23 cellular contexts compared by ENCODE assay signal in the genomic region with DNA sequence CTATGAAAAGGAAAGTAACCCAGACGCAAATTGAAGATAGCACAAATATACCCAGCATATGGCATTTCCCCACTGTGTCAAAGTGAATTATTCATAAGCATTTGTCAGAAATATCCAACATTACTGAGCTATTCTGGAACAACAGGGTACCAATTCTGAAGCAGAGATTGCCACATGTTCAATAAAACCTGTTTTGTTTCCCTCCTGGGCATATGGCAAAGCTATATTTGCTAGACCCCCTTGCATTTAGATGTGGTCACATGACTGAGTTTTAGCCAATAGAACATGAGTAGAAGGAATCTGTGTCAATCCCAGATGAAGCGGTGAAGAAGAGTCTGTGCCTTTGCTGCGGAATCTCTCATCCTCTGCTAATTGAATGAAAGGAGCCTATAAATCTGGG.
DNase-seq lines count a peak whose midpoint lies in the region; ATAC-seq, FAIRE-seq and TF ChIP-seq lines count a peak whose summit lies in the region.
"Had no signal": no experiment of that assay in that cellular context is flagged by ENCODE, and none has a peak within 500 bp of the region (broad histone marks: within the 10 kb centered on the region; RNA-seq: fewer than 3 reads in every experiment).

No MANE protein-coding gene starts in this region.

- TF ChIP-seq RAD21 in K562 (CRISPR knock-in tag; conservative IDR thresholded peaks at IDR 0.05 in 1 of 2, IDR thresholded peaks at IDR 0.05 in 1 of 2), result no peak

- POLR2A ChIA-PET in K562 (lab: Yijun Ruan, JAX), result no interaction called here

- no peaks in the 10 kb centered on the region for H3K79me2 ChIP-seq in K562 (ENCODE audit: control insufficient read depth, insufficient read depth, low read length)

- TF ChIP-seq CTCF in K562 (IDR thresholded peaks at IDR 0.05 in 2 of 3, conservative IDR thresholded peaks at IDR 0.05 in 1 of 3; ENCODE audit: insufficient read depth in 2 of 3, low read depth in 1 of 3, low read length in 3 of 3), result no peak

- H3K4me3 ChIP-seq in K562, result no peak overlapping the region
- H3K4me3 ChIP-seq: A549, GM23248 had no signal

- no peaks in the 10 kb centered on the region for H3K4me1 ChIP-seq in K562 (replicated peaks in 1 of 2; ENCODE audit: control insufficient read depth in 2 of 2, insufficient read depth in 2 of 2, low read length in 2 of 2)
- H3K4me1 ChIP-seq: A549 had no signal

- H3K9ac ChIP-seq in K562 (ENCODE audit: insufficient read depth in 1 of 2, low read depth in 2 of 2, low read length in 2 of 2), result no peak overlapping the region
- H3K9ac ChIP-seq: GM23248 had no signal

- no peaks in the 10 kb centered on the region for H3K27me3 ChIP-seq in K562 (ENCODE audit: control insufficient read depth in 2 of 2, insufficient read depth in 2 of 2, low read length in 2 of 2)

- H3K9me3 ChIP-seq in K562 (replicated peaks; ENCODE audit: control insufficient read depth, insufficient read depth, low read depth, low read length), result 0 out of 2 replicates have a peak, but pooled peaks cover 4% of the 10 kb centered on the region
- H3K9me3 ChIP-seq: A549 had no signal

- H2AFZ ChIP-seq in K562 (ENCODE audit: low read depth, low read length), result no peak overlapping the region
- H2AFZ ChIP-seq: GM23248 had no signal

- H4K20me1 ChIP-seq in K562 (replicated peaks; ENCODE audit: control insufficient read depth, insufficient read depth, low read length), result no peaks in the 10 kb centered on the region

- no peak for FAIRE-seq in K562 (lab: Jason Lieb, UNC)
- FAIRE-seq: A549, GM12891, H1 had no signal

- CTCF ChIA-PET in K562 (lab: Yijun Ruan, JAX; ENCODE audit: low intra/inter-chr PET ratio), result no interaction called here

- peak; percentile 87 for DNase-seq in DMS 273 (lab: John Stamatoyannopoulos, UW; ENCODE audit: unreplicated experiment)
- DNase-seq in NCI-H1694 treated with DMSO at 0.1 percent for 48 hours (lab: John Stamatoyannopoulos, UW), result peak; percentile 53
- no peak for DNase-seq in K562 (ENCODE audit: extremely low read depth in 1 of 4, low spot score in 3 of 4)
- peak; percentile 53 for DNase-seq in superior temporal gyrus (ENCODE audit: extremely low spot score)
- DNase-seq in DMS79 treated with DMSO at 0.1 percent for 48 hours (lab: John Stamatoyannopoulos, UW), result no peak
- DNase-seq in activated CD4-positive, alpha-beta T cell treated with anti-CD3 and anti-CD28 coated beads, Interleukin-2, amount 50 U/mL, for 1 hour, result no peak
- no peak for DNase-seq in T-helper 1 cell
- DNase-seq: 8988T; ACHN; AML-193; C1 segment of cervical spinal cord; Calu3; CD4-positive, alpha-beta memory T cell; COR-L47; DMS79; GF-D8; GM23248; H7; HCEC 1CT had no signal

- no peak overlapping the region for H3K27ac ChIP-seq in K562 (ENCODE audit: extremely low read depth, low read depth, low read length)
- H3K27ac ChIP-seq: A549, GM23248 had no signal

- no peaks in the 10 kb centered on the region for H3K36me3 ChIP-seq in K562 (ENCODE audit: control insufficient read depth, insufficient read depth, low read length)

- in situ Hi-C loops in K562 (cut with MboI), result no loop called here

- no peaks in the 10 kb centered on the region for H3K9me1 ChIP-seq in K562 (ENCODE audit: control insufficient read depth, insufficient read depth, low read length)

- no peak overlapping the region for H3K4me2 ChIP-seq in K562 (ENCODE audit: insufficient read depth, low read length)
- H3K4me2 ChIP-seq: A549 had no signal

- TF ChIP-seq POLR2A in K562 (conservative IDR thresholded peaks at IDR 0.05), result no peak

- ATAC-seq in K562 (no peak), HG03521 (IDR thresholded peaks at IDR 0.05; ENCODE audit: unreplicated experiment) (no peak)
- ATAC-seq: A549 had no signal

- WGBS in K562 (ENCODE audit: insufficient coverage, low coverage, missing lambda C conversion rate), result 3% methylated on average over 3 of the region's 3 CpGs

- intact Hi-C loops in K562 (cut with micrococcal nuclease), result no loop called here

- no TSS peak for BruUV-seq in K562 (replicated peaks; lab: Mats Ljungman, UMichigan)

- no peak for TF ChIP-seq EP300 in K562 (IDR thresholded peaks at IDR 0.05; ENCODE audit: low read length)

TF ChIP-seq in K562, 482 proteins besides CTCF, POLR2A, EP300 and RAD21:
- TF ChIP-seq, protein P1, sequence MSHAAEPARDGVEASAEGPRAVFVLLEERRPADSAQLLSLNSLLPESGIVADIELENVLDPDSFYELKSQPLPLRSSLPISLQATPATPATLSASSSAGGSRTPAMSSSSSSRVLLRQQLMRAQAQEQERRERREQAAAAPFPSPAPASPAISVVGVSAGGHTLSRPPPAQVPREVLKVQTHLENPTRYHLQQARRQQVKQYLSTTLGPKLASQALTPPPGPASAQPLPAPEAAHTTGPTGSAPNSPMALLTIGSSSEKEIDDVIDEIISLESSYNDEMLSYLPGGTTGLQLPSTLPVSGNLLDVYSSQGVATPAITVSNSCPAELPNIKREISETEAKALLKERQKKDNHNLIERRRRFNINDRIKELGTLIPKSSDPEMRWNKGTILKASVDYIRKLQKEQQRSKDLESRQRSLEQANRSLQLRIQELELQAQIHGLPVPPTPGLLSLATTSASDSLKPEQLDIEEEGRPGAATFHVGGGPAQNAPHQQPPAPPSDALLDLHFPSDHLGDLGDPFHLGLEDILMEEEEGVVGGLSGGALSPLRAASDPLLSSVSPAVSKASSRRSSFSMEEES (CRISPR knock-in tag; IDR thresholded peaks at IDR 0.05), result peak; percentile 50; the same call in 1 of the 2 replicates
- TF ChIP-seq, protein P2, sequence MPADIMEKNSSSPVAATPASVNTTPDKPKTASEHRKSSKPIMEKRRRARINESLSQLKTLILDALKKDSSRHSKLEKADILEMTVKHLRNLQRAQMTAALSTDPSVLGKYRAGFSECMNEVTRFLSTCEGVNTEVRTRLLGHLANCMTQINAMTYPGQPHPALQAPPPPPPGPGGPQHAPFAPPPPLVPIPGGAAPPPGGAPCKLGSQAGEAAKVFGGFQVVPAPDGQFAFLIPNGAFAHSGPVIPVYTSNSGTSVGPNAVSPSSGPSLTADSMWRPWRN (IDR thresholded peaks at IDR 0.05; ENCODE audit: low read depth), result no peak

Comparison
In these comparisons a context has a peak if more than half of its experiments do, and no peak if none do; other contexts are left out.
1. DNase-seq: peak in DMS 273 (single experiment), NCI-H1694 treated with DMSO at 0.1 percent for 48 hours (single experiment) and superior temporal gyrus (single experiment); none in K562 (0 of 4), DMS79 treated with DMSO at 0.1 percent for 48 hours (single experiment), activated CD4-positive, alpha-beta T cell treated with anti-CD3 and anti-CD28 coated beads, Interleukin-2, amount 50 U/mL, for 1 hour (single experiment) and T-helper 1 cell (0 of 5).